Comparison of ENCODE assay signal across 8 cellular contexts in the genomic region with DNA sequence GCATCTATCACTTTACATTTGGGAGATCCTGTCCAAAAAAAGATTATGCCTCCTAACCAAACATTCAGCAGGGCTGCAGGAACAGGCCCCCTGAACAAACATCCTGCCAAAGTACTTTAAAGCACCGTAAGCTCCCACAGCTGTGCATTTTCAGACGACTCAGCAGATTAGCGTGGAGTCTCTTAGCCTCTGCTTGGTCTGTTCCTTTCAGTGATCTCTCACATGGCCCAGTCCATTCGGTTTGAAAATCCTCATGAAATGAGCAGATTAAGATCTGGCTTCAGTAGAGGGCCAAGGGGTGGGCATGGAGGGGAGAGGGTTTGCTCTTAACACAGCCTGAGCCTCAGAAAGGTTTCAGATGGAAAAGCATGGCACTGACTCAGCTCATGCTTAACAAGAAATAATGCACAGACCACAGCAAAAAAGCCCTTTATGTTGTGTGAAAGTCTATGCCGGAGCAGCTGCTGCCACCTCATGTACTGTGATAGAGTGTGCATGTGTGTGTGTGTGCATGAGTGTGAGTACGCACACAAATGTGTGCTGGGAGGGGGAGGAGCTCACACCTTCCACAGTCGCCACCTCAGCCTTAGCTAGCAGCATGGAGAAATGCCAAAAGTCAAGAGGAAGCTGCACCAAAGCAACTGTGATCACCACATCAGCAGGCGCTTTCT.
DNase-seq lines count a peak whose midpoint lies in the region; ATAC-seq and TF ChIP-seq lines count a peak whose summit lies in the region.
"Not testable (repeated sequence)": the region's sequence is repeated elsewhere in the genome, so short reads cannot be mapped to it uniquely, and the experiment has no call there.

No MANE protein-coding gene starts in this region.

- DNase-seq in RWPE2 (ENCODE audit: low spot score); naive B cell: not testable (repeated sequence)
- peak; percentile 19 for DNase-seq in activated effector memory CD4-positive, alpha-beta T cell treated with Interleukin-2 at 50 U/mL for 16 hours
- peak; percentile 88 for DNase-seq in esophagus muscularis mucosa (ENCODE audit: extremely low spot score)
- peak in 1 of 2 donors; percentile 40 for DNase-seq in aorta

- not testable (repeated sequence) for H3K9me3 ChIP-seq in RWPE2 (ENCODE audit: severe bottlenecking); esophagus muscularis mucosa; aorta (ENCODE audit: control insufficient read depth, low read length)

- not testable (repeated sequence) for H3K36me3 ChIP-seq in RWPE2 (ENCODE audit: low read depth); esophagus muscularis mucosa; aorta (ENCODE audit: control insufficient read depth in 1 of 2, insufficient read depth in 2 of 2, low read length in 1 of 2)

- H3K27me3 ChIP-seq in RWPE2 (ENCODE audit: insufficient read depth, poor library complexity, severe bottlenecking); esophagus muscularis mucosa; aorta (ENCODE audit: control insufficient read depth in 1 of 2, insufficient read depth in 2 of 2, low read length in 1 of 2): not testable (repeated sequence)

- H3K4me3 ChIP-seq in RWPE2 (ENCODE audit: severe bottlenecking); esophagus muscularis mucosa; aorta (ENCODE audit: low read length in 2 of 2): not testable (repeated sequence)

- not testable (repeated sequence) for TF ChIP-seq EP300 in esophagus muscularis mucosa (IDR thresholded peaks at IDR 0.05)

- not testable (repeated sequence) for H3K4me1 Mint-ChIP-seq in naive B cell

- not testable (repeated sequence) for H3K4me3 Mint-ChIP-seq in naive B cell

- H3K4me1 ChIP-seq in RWPE2 (ENCODE audit: insufficient read depth, poor library complexity, severe bottlenecking); esophagus muscularis mucosa; aorta (ENCODE audit: control insufficient read depth in 1 of 2, insufficient read depth in 2 of 2, low read length in 2 of 2): not testable (repeated sequence)

- not testable (repeated sequence) for TF ChIP-seq POLR2A in esophagus muscularis mucosa (IDR thresholded peaks at IDR 0.05; ENCODE audit: low read depth)

- H3K27ac Mint-ChIP-seq in naive B cell, result peak overlapping the region in 1 of 6 donors; percentile 30

- not testable (repeated sequence) for H3K36me3 Mint-ChIP-seq in naive B cell

- not testable (repeated sequence) for TF ChIP-seq CTCF in RWPE2 (IDR thresholded peaks at IDR 0.05; ENCODE audit: poor library complexity, severe bottlenecking); esophagus muscularis mucosa (IDR thresholded peaks at IDR 0.05)

- intact Hi-C loops in esophagus muscularis mucosa (cut with DNase I); aorta (cut with DNase I): not testable (repeated sequence)

- 26% methylated on average over 5 of the region's 8 CpGs for WGBS in esophagus muscularis mucosa
- 28 to 30% methylated on average over 8 of the region's 8 CpGs for whole genome bisulfite sequencing in aorta, 2 donors

- ATAC-seq in GM18511 (IDR thresholded peaks at IDR 0.05; ENCODE audit: unreplicated experiment) (peak; percentile 89), GM21737 (IDR thresholded peaks at IDR 0.05; ENCODE audit: unreplicated experiment) (peak; percentile 82), HG03175 (IDR thresholded peaks at IDR 0.05; ENCODE audit: unreplicated experiment) (peak; percentile 84), RWPE2 (ENCODE audit: low read depth) (peak; percentile 27; the same call in 1 of the 3 replicates), naive B cell (ENCODE audit: low read depth in 2 of 2) (peak; percentile 23 to 35), aorta (ENCODE audit: low FRiP score) (peak; percentile 37)

- not testable (repeated sequence) for H3K27me3 Mint-ChIP-seq in naive B cell

- not testable (repeated sequence) for H3K27ac ChIP-seq in RWPE2 (ENCODE audit: poor library complexity, severe bottlenecking); esophagus muscularis mucosa (replicated peaks in 1 of 4); aorta (ENCODE audit: low read depth in 1 of 2, low read length in 2 of 2)

- H3K9me3 Mint-ChIP-seq in naive B cell, result not testable (repeated sequence)

Comparison
In these comparisons a context has a peak if more than half of its experiments do, and no peak if none do; other contexts are left out.
1. ATAC-seq: peak in every context shown above with its lines; median percentile 89 in GM18511; 84 in HG03175; 82 in GM21737; 37 in aorta; 29 in naive B cell; 27 in RWPE2.